1 cellular context compared by ENCODE assay signal in the genomic region with DNA sequence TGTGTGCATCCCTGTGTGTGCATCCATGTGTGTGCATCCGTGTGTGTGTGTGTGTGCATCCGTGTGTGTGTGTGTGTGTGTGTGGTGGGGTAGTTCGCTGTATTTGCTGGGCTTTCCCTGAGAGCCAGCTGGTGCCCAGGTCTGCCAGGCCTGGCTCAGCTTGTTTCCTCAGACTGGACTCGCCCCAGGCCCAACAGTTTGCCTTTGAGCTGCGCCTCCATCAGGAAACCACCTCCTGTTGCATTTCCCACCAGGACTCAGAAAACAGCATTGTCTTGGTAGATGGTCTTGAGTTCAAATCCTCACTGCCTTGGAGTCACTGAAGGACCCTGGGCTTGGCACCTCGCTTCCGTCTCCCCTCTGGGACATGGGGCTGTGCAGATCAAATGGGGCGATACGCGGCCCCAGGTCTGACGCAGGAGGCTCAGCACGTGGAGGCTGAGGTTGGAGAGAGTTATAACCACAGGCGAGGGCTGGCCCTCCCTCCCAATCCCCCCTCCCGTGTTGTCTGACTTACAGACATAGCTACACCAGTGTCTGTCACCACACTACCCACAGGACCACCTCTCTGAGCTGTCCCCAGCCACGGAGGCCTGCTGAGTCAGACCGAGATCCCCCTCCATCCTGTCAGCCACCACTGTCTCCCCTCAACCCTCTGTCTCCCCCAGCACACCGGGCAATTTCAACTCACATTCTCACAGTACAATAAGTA.
TF ChIP-seq lines count a peak whose summit lies in the region.

No MANE protein-coding gene starts in this region.

TF ChIP-seq in GM12878, 131 proteins besides CTCF, POLR2A, EP300 and RAD21 (continued from another document and continues in another):
- TF ChIP-seq IRF5 (IDR thresholded peaks at IDR 0.05; ENCODE audit: borderline replicate concordance), result no peak
- TF ChIP-seq SMAD1 (IDR thresholded peaks at IDR 0.05; ENCODE audit: low read depth, partially characterized antibody), result no peak
- no peak for TF ChIP-seq ESRRA (IDR thresholded peaks at IDR 0.05; ENCODE audit: low read length)
- peak; percentile 25; the same call in 1 of the 2 replicates for TF ChIP-seq TARDBP (IDR thresholded peaks at IDR 0.05; ENCODE audit: borderline replicate concordance)
- TF ChIP-seq SP1 (IDR thresholded peaks at IDR 0.05; ENCODE audit: low read depth, low read length), result peak; percentile 59
- peak; percentile 69 for TF ChIP-seq ATF7 (IDR thresholded peaks at IDR 0.05; ENCODE audit: low read depth)
- TF ChIP-seq NRF1 (conservative IDR thresholded peaks at IDR 0.05; ENCODE audit: low read depth, low read length), result no peak
- TF ChIP-seq MAX (IDR thresholded peaks at IDR 0.05; ENCODE audit: low read depth, low read length), result peak; percentile 59; the same call in 1 of the 2 replicates
- TF ChIP-seq MEF2B (IDR thresholded peaks at IDR 0.05; ENCODE audit: partially characterized antibody, poor library complexity, severe bottlenecking), result peak; percentile 75
- TF ChIP-seq MTA2 (IDR thresholded peaks at IDR 0.05; ENCODE audit: low read depth), result peak; percentile 92
- TF ChIP-seq, protein P1, sequence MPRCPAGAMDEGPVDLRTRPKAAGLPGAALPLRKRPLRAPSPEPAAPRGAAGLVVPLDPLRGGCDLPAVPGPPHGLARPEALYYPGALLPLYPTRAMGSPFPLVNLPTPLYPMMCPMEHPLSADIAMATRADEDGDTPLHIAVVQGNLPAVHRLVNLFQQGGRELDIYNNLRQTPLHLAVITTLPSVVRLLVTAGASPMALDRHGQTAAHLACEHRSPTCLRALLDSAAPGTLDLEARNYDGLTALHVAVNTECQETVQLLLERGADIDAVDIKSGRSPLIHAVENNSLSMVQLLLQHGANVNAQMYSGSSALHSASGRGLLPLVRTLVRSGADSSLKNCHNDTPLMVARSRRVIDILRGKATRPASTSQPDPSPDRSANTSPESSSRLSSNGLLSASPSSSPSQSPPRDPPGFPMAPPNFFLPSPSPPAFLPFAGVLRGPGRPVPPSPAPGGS (IDR thresholded peaks at IDR 0.05; ENCODE audit: borderline replicate concordance, insufficient read depth, low read depth, low read length, poor library complexity, severe bottlenecking), result peak; percentile 89
- TF ChIP-seq, protein P2, sequence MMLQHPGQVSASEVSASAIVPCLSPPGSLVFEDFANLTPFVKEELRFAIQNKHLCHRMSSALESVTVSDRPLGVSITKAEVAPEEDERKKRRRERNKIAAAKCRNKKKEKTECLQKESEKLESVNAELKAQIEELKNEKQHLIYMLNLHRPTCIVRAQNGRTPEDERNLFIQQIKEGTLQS (IDR thresholded peaks at IDR 0.05; ENCODE audit: borderline replicate concordance, extremely low read depth, low read depth, low read length), result no peak
- TF ChIP-seq RELA (IDR thresholded peaks at IDR 0.05; ENCODE audit: borderline replicate concordance, partially characterized antibody), result no peak
- TF ChIP-seq CBX3 (IDR thresholded peaks at IDR 0.05; ENCODE audit: borderline replicate concordance, low read depth), result no peak
- no peak for TF ChIP-seq SIN3A (IDR thresholded peaks at IDR 0.05; ENCODE audit: low read depth, low read length)
- no peak for TF ChIP-seq NR2C2 (IDR thresholded peaks at IDR 0.05; ENCODE audit: borderline replicate concordance, control insufficient read depth, insufficient read length, low read depth)
- TF ChIP-seq LARP7 (IDR thresholded peaks at IDR 0.05), result no peak
- no peak for TF ChIP-seq SMAD5 (IDR thresholded peaks at IDR 0.05; ENCODE audit: low read depth)
- no peak for TF ChIP-seq FOS (IDR thresholded peaks at IDR 0.05; ENCODE audit: borderline replicate concordance, extremely low read depth, insufficient read length)
- no peak for TF ChIP-seq KLF5 (IDR thresholded peaks at IDR 0.05; ENCODE audit: partially characterized antibody)
- TF ChIP-seq KDM1A (IDR thresholded peaks at IDR 0.05; ENCODE audit: borderline replicate concordance), result no peak
- TF ChIP-seq PKNOX1 (IDR thresholded peaks at IDR 0.05), result peak; percentile 74
- peak; percentile 55; the same call in 1 of the 2 replicates for TF ChIP-seq GATAD2B (conservative IDR thresholded peaks at IDR 0.05; ENCODE audit: low read depth)
- TF ChIP-seq MXI1 (IDR thresholded peaks at IDR 0.05; ENCODE audit: low read depth, low read length), result no peak
- peak; percentile 47; the same call in 1 of the 2 replicates for TF ChIP-seq MYB (IDR thresholded peaks at IDR 0.05; ENCODE audit: borderline replicate concordance, low read depth, low read length)
- no peak for TF ChIP-seq POLR2AphosphoS2 (IDR thresholded peaks at IDR 0.05; ENCODE audit: low read depth, low read length)
- no peak for TF ChIP-seq CEBPZ (IDR thresholded peaks at IDR 0.05; ENCODE audit: low read depth, low read length)
- TF ChIP-seq IRF4 (IDR thresholded peaks at IDR 0.05; ENCODE audit: low read depth, low read length), result peak; percentile 98
- TF ChIP-seq, protein P3, sequence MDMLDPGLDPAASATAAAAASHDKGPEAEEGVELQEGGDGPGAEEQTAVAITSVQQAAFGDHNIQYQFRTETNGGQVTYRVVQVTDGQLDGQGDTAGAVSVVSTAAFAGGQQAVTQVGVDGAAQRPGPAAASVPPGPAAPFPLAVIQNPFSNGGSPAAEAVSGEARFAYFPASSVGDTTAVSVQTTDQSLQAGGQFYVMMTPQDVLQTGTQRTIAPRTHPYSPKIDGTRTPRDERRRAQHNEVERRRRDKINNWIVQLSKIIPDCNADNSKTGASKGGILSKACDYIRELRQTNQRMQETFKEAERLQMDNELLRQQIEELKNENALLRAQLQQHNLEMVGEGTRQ (IDR thresholded peaks at IDR 0.05; ENCODE audit: borderline replicate concordance, low read depth, low read length), result peak; percentile 44
- TF ChIP-seq STAT1 (conservative IDR thresholded peaks at IDR 0.05), result no peak
- TF ChIP-seq IKZF1 (conservative IDR thresholded peaks at IDR 0.05), result peak; percentile 74
- TF ChIP-seq CUX1 (IDR thresholded peaks at IDR 0.05; ENCODE audit: insufficient replicate concordance, low read depth, low read length), result no peak
- peak; percentile 76; the same call in 1 of the 2 replicates for TF ChIP-seq TCF12 (IDR thresholded peaks at IDR 0.05; ENCODE audit: low read depth, low read length)
- TF ChIP-seq, protein P4, sequence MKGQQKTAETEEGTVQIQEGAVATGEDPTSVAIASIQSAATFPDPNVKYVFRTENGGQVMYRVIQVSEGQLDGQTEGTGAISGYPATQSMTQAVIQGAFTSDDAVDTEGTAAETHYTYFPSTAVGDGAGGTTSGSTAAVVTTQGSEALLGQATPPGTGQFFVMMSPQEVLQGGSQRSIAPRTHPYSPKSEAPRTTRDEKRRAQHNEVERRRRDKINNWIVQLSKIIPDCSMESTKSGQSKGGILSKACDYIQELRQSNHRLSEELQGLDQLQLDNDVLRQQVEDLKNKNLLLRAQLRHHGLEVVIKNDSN (IDR thresholded peaks at IDR 0.05; ENCODE audit: borderline replicate concordance, extremely low read length, insufficient read depth, low read depth, low read length), result peak; percentile 71
- no peak for TF ChIP-seq YBX1 (IDR thresholded peaks at IDR 0.05)
- TF ChIP-seq, protein P5, sequence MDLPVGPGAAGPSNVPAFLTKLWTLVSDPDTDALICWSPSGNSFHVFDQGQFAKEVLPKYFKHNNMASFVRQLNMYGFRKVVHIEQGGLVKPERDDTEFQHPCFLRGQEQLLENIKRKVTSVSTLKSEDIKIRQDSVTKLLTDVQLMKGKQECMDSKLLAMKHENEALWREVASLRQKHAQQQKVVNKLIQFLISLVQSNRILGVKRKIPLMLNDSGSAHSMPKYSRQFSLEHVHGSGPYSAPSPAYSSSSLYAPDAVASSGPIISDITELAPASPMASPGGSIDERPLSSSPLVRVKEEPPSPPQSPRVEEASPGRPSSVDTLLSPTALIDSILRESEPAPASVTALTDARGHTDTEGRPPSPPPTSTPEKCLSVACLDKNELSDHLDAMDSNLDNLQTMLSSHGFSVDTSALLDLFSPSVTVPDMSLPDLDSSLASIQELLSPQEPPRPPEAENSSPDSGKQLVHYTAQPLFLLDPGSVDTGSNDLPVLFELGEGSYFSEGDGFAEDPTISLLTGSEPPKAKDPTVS (IDR thresholded peaks at IDR 0.05; ENCODE audit: low read depth, low read length), result no peak
